17 cellular contexts compared by ENCODE assay signal in the genomic region with DNA sequence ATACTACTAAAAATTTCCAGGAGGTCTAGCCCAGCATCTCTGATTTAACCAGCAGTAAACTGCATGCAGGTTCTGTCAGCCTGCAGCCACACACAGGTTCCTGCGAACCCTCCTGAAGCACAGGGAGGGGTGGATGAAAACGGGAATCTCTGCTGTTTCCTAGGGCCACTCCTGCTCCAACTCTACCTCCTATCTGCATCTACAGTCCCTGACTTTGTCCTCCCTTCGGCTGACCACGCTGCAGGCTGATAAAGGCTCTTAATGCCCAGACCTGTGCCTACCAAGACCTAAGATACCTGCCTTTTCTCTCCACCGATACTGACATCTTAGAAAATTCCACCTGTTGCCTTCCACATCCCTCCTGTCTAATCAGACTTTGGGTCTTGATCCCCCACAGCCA. TPM values are rescaled to one million over a fixed set of nuclear protein-coding genes. Genes with fewer than 3 reads are reported as not detected.
DNase-seq lines count a peak whose midpoint lies in the region; ATAC-seq and TF ChIP-seq lines count a peak whose summit lies in the region.
"Had no signal": no experiment of that assay in that cellular context is flagged by ENCODE, and none has a peak within 500 bp of the region (broad histone marks: within the 10 kb centered on the region; RNA-seq: fewer than 3 reads in every experiment).

No MANE protein-coding gene starts in this region.

- POLR2A ChIA-PET in T-cell (lab: Charles Lee), result no interaction called here

- H3K4me1 Mint-ChIP-seq in T-cell, result peaks cover 84 to 95% (median 86%) of the 10 kb centered on the region in 3 donors
- H3K4me1 Mint-ChIP-seq in effector memory CD8-positive, alpha-beta T cell (ENCODE audit: low read depth in 2 of 2), result peaks cover 65 to 78% of the 10 kb centered on the region in 2 donors
- H3K4me1 Mint-ChIP-seq in stimulated activated naive CD8-positive, alpha-beta T cell treated with anti-CD3 and anti-CD28 coated beads, Interleukin-15, amount 100 ng/mL, for 72 hours, result peaks cover 95% of the 10 kb centered on the region

- DNase-seq in left ventricle myocardium inferior (no peak), Right ventricle myocardium inferior (ENCODE audit: missing footprints) (no peak), T-cell (peak in 1 of 34 experiments; percentile 4), AG08395 (ENCODE audit: low spot score) (no peak), right atrium auricular region (ENCODE audit: low spot score) (no peak), germinal center (ENCODE audit: low spot score) (no peak)
- no peak for DNase-seq in effector memory CD8-positive, alpha-beta T cell
- no peak for DNase-seq in stimulated activated naive CD8-positive, alpha-beta T cell treated with anti-CD3 and anti-CD28 coated beads, Interleukin-15, amount 100 ng/mL, for 72 hours
- DNase-seq: KG1; NCI-H1092; NCI-H2107; NCI-H526; stimulated activated CD4-positive, alpha-beta T cell treated with anti-CD3 and anti-CD28 coated beads, Interleukin-4, amount 100 ng/mL, for 1 hour; thyroid gland had no signal

- H3K27me3 Mint-ChIP-seq in T-cell, result no peaks in the 10 kb centered on the region
- no peaks in the 10 kb centered on the region for H3K27me3 Mint-ChIP-seq in effector memory CD8-positive, alpha-beta T cell
- H3K27me3 Mint-ChIP-seq in stimulated activated naive CD8-positive, alpha-beta T cell treated with anti-CD3 and anti-CD28 coated beads, Interleukin-15, amount 100 ng/mL, for 72 hours, result no peaks in the 10 kb centered on the region
- H3K27me3 Mint-ChIP-seq: dendritic cell treated with granulocyte-macrophage colony-stimulating factor and Interleukin-4, amounts not matched to agents 40 ng/mL and 50 ng/mL, for 4 days had no signal

- H3K36me3 ChIP-seq in left ventricle myocardium inferior (no peaks in the 10 kb centered on the region), right atrium auricular region (no peaks in the 10 kb centered on the region)
- H3K36me3 ChIP-seq: breast epithelium, thyroid gland had no signal

- TF ChIP-seq CTCF in left ventricle myocardium inferior (IDR thresholded peaks at IDR 0.05; ENCODE audit: borderline replicate concordance), result no peak
- no peak for TF ChIP-seq CTCF in right atrium auricular region (IDR thresholded peaks at IDR 0.05)

- H3K27ac ChIP-seq in left ventricle myocardium inferior (replicated peaks) (peak overlapping the region; percentile 91), right atrium auricular region (no peak overlapping the region)
- H3K27ac ChIP-seq: breast epithelium, parathyroid adenoma had no signal

- no peak for ATAC-seq in Right ventricle myocardium inferior
- no peak for ATAC-seq in T-cell (replicated peaks in 1 of 4)
- no peak for ATAC-seq in effector memory CD8-positive, alpha-beta T cell (replicated peaks)
- no peak for ATAC-seq in stimulated activated naive CD8-positive, alpha-beta T cell treated with anti-CD3 and anti-CD28 coated beads, Interleukin-15, amount 100 ng/mL, for 72 hours

- intact Hi-C loops in left ventricle myocardium inferior (cut with micrococcal nuclease), result no loop called here
- intact Hi-C loops in Right ventricle myocardium inferior (cut with DNase I), result loop anchor here (10.0 kb wide), 1 partner anchor 53 kb away; a partner anchor contains a TSS

- H3K27me3 ChIP-seq in left ventricle myocardium inferior (ENCODE audit: low read depth) (no peaks in the 10 kb centered on the region), right atrium auricular region (no peaks in the 10 kb centered on the region)
- H3K27me3 ChIP-seq: breast epithelium, thyroid gland had no signal

- H3K9me3 ChIP-seq in left ventricle myocardium inferior (replicated peaks) (no peaks in the 10 kb centered on the region), right atrium auricular region (no peaks in the 10 kb centered on the region)
- H3K9me3 ChIP-seq: breast epithelium, thyroid gland had no signal

- peak overlapping the region; percentile 10 to 86 (median 45) for H3K4me3 Mint-ChIP-seq in T-cell
- peak overlapping the region; percentile 48 to 62 for H3K4me3 Mint-ChIP-seq in effector memory CD8-positive, alpha-beta T cell
- H3K4me3 Mint-ChIP-seq in stimulated activated naive CD8-positive, alpha-beta T cell treated with anti-CD3 and anti-CD28 coated beads, Interleukin-15, amount 100 ng/mL, for 72 hours, result peak overlapping the region; percentile 15 to 38
- H3K4me3 Mint-ChIP-seq: dendritic cell treated with granulocyte-macrophage colony-stimulating factor and Interleukin-4, amounts not matched to agents 40 ng/mL and 50 ng/mL, for 4 days had no signal

- H3K4me3 ChIP-seq in left ventricle myocardium inferior, result no peak overlapping the region
- no peak overlapping the region for H3K4me3 ChIP-seq in right atrium auricular region
- H3K4me3 ChIP-seq: breast epithelium, thyroid gland had no signal

- no peaks in the 10 kb centered on the region for H3K9me3 Mint-ChIP-seq in T-cell
- H3K9me3 Mint-ChIP-seq in effector memory CD8-positive, alpha-beta T cell, result no peaks in the 10 kb centered on the region
- H3K9me3 Mint-ChIP-seq in stimulated activated naive CD8-positive, alpha-beta T cell treated with anti-CD3 and anti-CD28 coated beads, Interleukin-15, amount 100 ng/mL, for 72 hours, result no peaks in the 10 kb centered on the region
- H3K9me3 Mint-ChIP-seq: dendritic cell treated with granulocyte-macrophage colony-stimulating factor and Interleukin-4, amounts not matched to agents 40 ng/mL and 50 ng/mL, for 4 days had no signal

- peak overlapping the region; percentile 76 to 77 for H3K27ac Mint-ChIP-seq in T-cell
- peak overlapping the region; percentile 9 to 86 for H3K27ac Mint-ChIP-seq in effector memory CD8-positive, alpha-beta T cell
- no peak overlapping the region for H3K27ac Mint-ChIP-seq in stimulated activated naive CD8-positive, alpha-beta T cell treated with anti-CD3 and anti-CD28 coated beads, Interleukin-15, amount 100 ng/mL, for 72 hours
- H3K27ac Mint-ChIP-seq: dendritic cell treated with granulocyte-macrophage colony-stimulating factor and Interleukin-4, amounts not matched to agents 40 ng/mL and 50 ng/mL, for 4 days had no signal

- CTCF ChIA-PET in T-cell (lab: Charles Lee), result no interaction called here

- H3K36me3 Mint-ChIP-seq in T-cell, result peaks cover 6% of the 10 kb centered on the region
- peaks cover 60% of the 10 kb centered on the region for H3K36me3 Mint-ChIP-seq in effector memory CD8-positive, alpha-beta T cell (ENCODE audit: insufficient read depth)

- H3K4me1 ChIP-seq in left ventricle myocardium inferior, result peaks cover 80% of the 10 kb centered on the region
- peaks cover 0 to 40% of the 10 kb centered on the region in 2 donors for H3K4me1 ChIP-seq in right atrium auricular region

RNA-seq across cellular contexts. Expression of a gene that starts 50.2 kb away (rescaled TPM):
- 28.9 TPM for total RNA-seq in left ventricle myocardium inferior
- 34.0 TPM for total RNA-seq in Right ventricle myocardium inferior
- 100 to 1,000 TPM; 357 to 509 (median 372) TPM for total RNA-seq in T-cell
- 10 to 100 TPM; 23.8 to 31.0 TPM for total RNA-seq in right atrium auricular region

Comparison
In these comparisons a context has a peak if more than half of its experiments do, and no peak if none do; other contexts are left out.
1. H3K27ac Mint-ChIP-seq: peak in T-cell (2 of 2) and effector memory CD8-positive, alpha-beta T cell (2 of 2); none in stimulated activated naive CD8-positive, alpha-beta T cell treated with anti-CD3 and anti-CD28 coated beads, Interleukin-15, amount 100 ng/mL, for 72 hours (0 of 2).
2. RNA of a gene that starts 50.2 kb away (total RNA-seq): 357 to 509 TPM in T-cell; 34.0 TPM in Right ventricle myocardium inferior (single experiment), 23.8 to 31.0 TPM in right atrium auricular region and 28.9 TPM in left ventricle myocardium inferior (single experiment); every median in the first group is over 10 times any median in the second.
3. Peak in every context shown above with its lines, with median percentiles within 50 percentile points of each other: H3K4me3 Mint-ChIP-seq.